Comparison of ENCODE assay signal across 8 cellular contexts in genomic region chr1:236451796-236452373, GRCh38. TPM values are rescaled to one million over a fixed set of nuclear protein-coding genes. Genes with fewer than 3 reads are reported as not detected.
DNase-seq lines count a peak whose midpoint lies in the region; ATAC-seq and TF ChIP-seq lines count a peak whose summit lies in the region.

No MANE protein-coding gene starts in this region.

- H3K4me3 ChIP-seq in mesendoderm (ENCODE audit: low read length), result no peak overlapping the region

- H3K56ac ChIP-seq in mesendoderm (ENCODE audit: low read length), result no peak overlapping the region

- H2BK120ac ChIP-seq in mesendoderm (ENCODE audit: low read depth, low read length), result no peak overlapping the region

- peaks cover 0 to 2% (median 0%) of the 10 kb centered on the region in 3 donors for H3K27me3 Mint-ChIP-seq in CD14-positive monocyte (ENCODE audit: low read depth in 3 of 3)
- peaks cover 11% of the 10 kb centered on the region for H3K27me3 Mint-ChIP-seq in activated naive CD4-positive, alpha-beta T cell treated with anti-CD3 and anti-CD28 coated beads, Interleukin-2, amount 10 ng/mL, durations not matched to agents 7 days and 5 days

- no peak overlapping the region for H3K4me3 Mint-ChIP-seq in CD14-positive monocyte
- no peak overlapping the region for H3K4me3 Mint-ChIP-seq in activated naive CD4-positive, alpha-beta T cell treated with anti-CD3 and anti-CD28 coated beads, Interleukin-2, amount 10 ng/mL, durations not matched to agents 7 days and 5 days

- no peak overlapping the region for H3K18ac ChIP-seq in mesendoderm (ENCODE audit: low read length)

- DNase-seq in CD14-positive monocyte (ENCODE audit: low spot score) (no peak), RKO (ENCODE audit: low spot score) (peak; percentile 9), mesendoderm (peak; percentile 67), LoVo (ENCODE audit: low spot score) (no peak)
- peak; percentile 52 for DNase-seq in activated naive CD4-positive, alpha-beta T cell treated with anti-CD3 and anti-CD28 coated beads, Interleukin-2, amount 10 ng/mL, durations not matched to agents 7 days and 5 days

- no peaks in the 10 kb centered on the region for H3K36me3 Mint-ChIP-seq in CD14-positive monocyte
- no peaks in the 10 kb centered on the region for H3K36me3 Mint-ChIP-seq in activated naive CD4-positive, alpha-beta T cell treated with anti-CD3 and anti-CD28 coated beads, Interleukin-2, amount 10 ng/mL, durations not matched to agents 7 days and 5 days

- ATAC-seq in GM21526 (IDR thresholded peaks at IDR 0.05; ENCODE audit: low FRiP score, unreplicated experiment) (peak; percentile 59), HG02588 (IDR thresholded peaks at IDR 0.05; ENCODE audit: unreplicated experiment) (no peak), HG03108 (IDR thresholded peaks at IDR 0.05; ENCODE audit: unreplicated experiment) (no peak)

- CTCF ChIA-PET in activated naive CD4-positive, alpha-beta T cell treated with anti-CD3 and anti-CD28 coated beads, Interleukin-2, amount 10 ng/mL, durations not matched to agents 7 days and 5 days (lab: Charles Lee), result interaction anchor here (0.6 to 2.6 kb wide), 22 partner anchors 10 to 348 kb away, joined by 3 to 10 read pairs (median 4); no protein-coding TSS in a partner anchor

- no peaks in the 10 kb centered on the region for H3K4me1 ChIP-seq in mesendoderm (ENCODE audit: control insufficient read depth, low read depth, low read length)

- H2AK5ac ChIP-seq in mesendoderm (ENCODE audit: low read length), result no peak overlapping the region

- H3K4me2 ChIP-seq in mesendoderm (ENCODE audit: low read length), result no peak overlapping the region

- H3K4ac ChIP-seq in mesendoderm (ENCODE audit: low read depth, low read length), result no peak overlapping the region

- no peaks in the 10 kb centered on the region for H3K79me2 ChIP-seq in mesendoderm (ENCODE audit: control insufficient read depth, insufficient read depth, low read length)

- H4K8ac ChIP-seq in mesendoderm (ENCODE audit: low read depth, low read length), result no peak overlapping the region

- no peak overlapping the region for H4K5ac ChIP-seq in mesendoderm (ENCODE audit: low read length)

- no peaks in the 10 kb centered on the region for H3K36me3 ChIP-seq in mesendoderm (ENCODE audit: control insufficient read depth, insufficient read depth, low read length)

- no peaks in the 10 kb centered on the region for H3K27me3 ChIP-seq in mesendoderm (ENCODE audit: insufficient read depth, low read length, poor library complexity)

- no peak overlapping the region for H3K9ac ChIP-seq in mesendoderm (ENCODE audit: low read length)

- no peak overlapping the region for H2BK5ac ChIP-seq in mesendoderm (ENCODE audit: low read length)

- TF ChIP-seq CTCF in CD14-positive monocyte (IDR thresholded peaks at IDR 0.05), result peak; percentile 54

- peaks cover 0 to 2% (median 0%) of the 10 kb centered on the region in 7 donors for H3K9me3 Mint-ChIP-seq in CD14-positive monocyte
- H3K9me3 Mint-ChIP-seq in activated naive CD4-positive, alpha-beta T cell treated with anti-CD3 and anti-CD28 coated beads, Interleukin-2, amount 10 ng/mL, durations not matched to agents 7 days and 5 days, result no peaks in the 10 kb centered on the region

- H3K27ac ChIP-seq in mesendoderm (ENCODE audit: low read depth, low read length), result no peak overlapping the region

- H2BK15ac ChIP-seq in mesendoderm (replicated peaks; ENCODE audit: low read depth), result no peak overlapping the region

- no peaks in the 10 kb centered on the region for H3K79me1 ChIP-seq in mesendoderm (ENCODE audit: low read length)

- intact Hi-C loops in CD14-positive monocyte (cut with micrococcal nuclease), result no loop called here

- H3K23ac ChIP-seq in mesendoderm (ENCODE audit: low read length), result no peak overlapping the region

- no peak overlapping the region for H3K27ac Mint-ChIP-seq in CD14-positive monocyte
- H3K27ac Mint-ChIP-seq in activated naive CD4-positive, alpha-beta T cell treated with anti-CD3 and anti-CD28 coated beads, Interleukin-2, amount 10 ng/mL, durations not matched to agents 7 days and 5 days, result no peak overlapping the region

- no CpG with 5 or more reads among the region's 6 CpGs for WGBS in mesendoderm (ENCODE audit: extremely low coverage, insufficient coverage, low lambda C conversion rate)

- H3K4me1 Mint-ChIP-seq in CD14-positive monocyte, result peaks cover 12% of the 10 kb centered on the region
- H3K4me1 Mint-ChIP-seq in activated naive CD4-positive, alpha-beta T cell treated with anti-CD3 and anti-CD28 coated beads, Interleukin-2, amount 10 ng/mL, durations not matched to agents 7 days and 5 days, result no peaks in the 10 kb centered on the region

RNA-seq across cellular contexts. Expression of gene EDARADD, which starts 57.8 kb away (rescaled TPM):
- polyA plus RNA-seq in CD14-positive monocyte, result not detected
- polyA plus RNA-seq in mesendoderm (2013, experiment 1 of 2), result 2.4 TPM
- 2.6 TPM for polyA plus RNA-seq in mesendoderm (2013, experiment 2 of 2)

Comparison
In these comparisons a context has a peak if more than half of its experiments do, and no peak if none do; other contexts are left out.
1. DNase-seq: peak in RKO (single experiment), activated naive CD4-positive, alpha-beta T cell treated with anti-CD3 and anti-CD28 coated beads, Interleukin-2, amount 10 ng/mL, durations not matched to agents 7 days and 5 days (single experiment) and mesendoderm (single experiment); none in CD14-positive monocyte (single experiment) and LoVo (single experiment).